ENCODE assay signal across 21 cellular contexts in the genomic region with DNA sequence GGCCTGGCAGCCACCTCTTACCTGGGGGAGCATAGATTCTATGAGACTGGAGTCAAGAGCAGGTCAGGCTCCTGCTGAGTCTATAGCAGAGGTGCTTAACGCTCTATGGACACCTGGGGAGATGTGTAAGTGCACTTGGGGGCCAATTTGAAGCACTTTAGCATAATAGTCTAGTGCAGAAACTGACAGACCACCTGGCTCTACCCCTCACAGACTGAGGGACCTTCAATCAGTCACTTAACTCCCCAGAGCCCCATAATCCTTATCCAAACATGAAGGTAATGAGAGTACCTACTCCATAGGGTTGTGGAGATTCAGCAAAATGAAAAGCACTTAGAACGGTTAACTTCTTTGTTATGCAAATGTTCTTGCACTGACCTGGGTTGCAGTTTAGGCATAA.
DNase-seq lines count a peak whose midpoint lies in the region; TF ChIP-seq lines count a peak whose summit lies in the region.
"Had no signal": no experiment of that assay in that cellular context is flagged by ENCODE, and none has a peak within 500 bp of the region (broad histone marks: within the 10 kb centered on the region; RNA-seq: fewer than 3 reads in every experiment).

No MANE protein-coding gene starts in this region.

- no peak for TF ChIP-seq POLR2A in esophagus muscularis mucosa (IDR thresholded peaks at IDR 0.05; ENCODE audit: low read depth)

- peaks cover 0 to 7% (median 0%) of the 10 kb centered on the region in 4 donors for H3K4me1 ChIP-seq in esophagus muscularis mucosa
- H3K4me1 ChIP-seq: tibial nerve had no signal

- H3K4me3 Mint-ChIP-seq in activated CD4-positive, alpha-beta T cell treated with anti-CD3 and anti-CD28 coated beads, Interleukin-2, amount 10 ng/mL, durations not matched to agents 24 days and 14 days, result no peak overlapping the region
- no peak overlapping the region for H3K4me3 Mint-ChIP-seq in osteocyte (ENCODE audit: unreplicated experiment)
- H3K4me3 Mint-ChIP-seq: activated B cell treated with CpG ODN at 0.5 μM for 24 hours; activated CD4-positive, alpha-beta memory T cell treated with anti-CD3 and anti-CD28 coated beads for 36 hours; activated naive CD8-positive, alpha-beta T cell treated with anti-CD3 and anti-CD28 coated beads, Interleukin-2, amount 10 ng/mL, durations not matched to agents 7 days and 5 days; natural killer cell; stimulated activated naive CD8-positive, alpha-beta T cell treated with anti-CD3 and anti-CD28 coated beads, Interleukin-15, Interleukin-2, amounts not matched to agents 100 ng/mL and 50 ng/mL, for 24 hours had no signal

- peaks cover 3% of the 10 kb centered on the region for H3K36me3 Mint-ChIP-seq in activated CD4-positive, alpha-beta T cell treated with anti-CD3 and anti-CD28 coated beads, Interleukin-2, amount 10 ng/mL, durations not matched to agents 24 days and 14 days (ENCODE audit: low read depth)
- H3K36me3 Mint-ChIP-seq in osteocyte (ENCODE audit: unreplicated experiment), result no peaks in the 10 kb centered on the region
- H3K36me3 Mint-ChIP-seq: activated CD4-positive, alpha-beta memory T cell treated with anti-CD3 and anti-CD28 coated beads for 36 hours; natural killer cell had no signal

- peak; percentile 50 for DNase-seq in activated CD4-positive, alpha-beta T cell treated with anti-CD3 and anti-CD28 coated beads, Interleukin-2, amount 10 ng/mL, durations not matched to agents 24 days and 14 days
- DNase-seq in activated CD4-positive, alpha-beta T cell treated with anti-CD3 and anti-CD28 coated beads, Interleukin-2, amount 50 U/mL, for 1 hour, result no peak
- DNase-seq in NCI-H1436 treated with DMSO at 0.1 percent for 48 hours (lab: John Stamatoyannopoulos, UW), result peak; percentile 98
- DNase-seq in NCI-H345 treated with DMSO at 0.1 percent for 48 hours (lab: John Stamatoyannopoulos, UW; ENCODE audit: unreplicated experiment), result peak; percentile 98
- peak; percentile 62 for DNase-seq in osteocyte (ENCODE audit: extremely low spot score, unreplicated experiment)
- DNase-seq in esophagus muscularis mucosa (ENCODE audit: extremely low spot score), result no peak
- DNase-seq in activated CD8-positive, alpha-beta memory T cell treated with anti-CD3 and anti-CD28 coated beads for 24 hours, result no peak
- no peak for DNase-seq in activated T-cell treated with anti-CD3 and anti-CD28 coated beads, Interleukin-2, amount 50 U/mL, for 48 hours
- DNase-seq: ACHN; activated B cell treated with CpG ODN at 0.5 μM for 24 hours; activated CD4-positive, alpha-beta memory T cell treated with anti-CD3 and anti-CD28 coated beads for 36 hours; activated effector memory CD4-positive, alpha-beta T cell treated with Interleukin-2 at 50 U/mL for 16 hours; activated naive CD8-positive, alpha-beta T cell treated with anti-CD3 and anti-CD28 coated beads, Interleukin-2, amount 10 ng/mL, durations not matched to agents 7 days and 5 days; caudate nucleus; natural killer cell; NCI-H1930; SHP77 treated with DMSO at 0.1 percent for 48 hours had no signal

- H3K27ac Mint-ChIP-seq in activated CD4-positive, alpha-beta T cell treated with anti-CD3 and anti-CD28 coated beads, Interleukin-2, amount 10 ng/mL, durations not matched to agents 24 days and 14 days, result no peak overlapping the region
- H3K27ac Mint-ChIP-seq in osteocyte (ENCODE audit: unreplicated experiment), result no peak overlapping the region
- H3K27ac Mint-ChIP-seq: activated B cell treated with CpG ODN at 0.5 μM for 24 hours; activated CD4-positive, alpha-beta memory T cell treated with anti-CD3 and anti-CD28 coated beads for 36 hours; natural killer cell; stimulated activated naive CD8-positive, alpha-beta T cell treated with anti-CD3 and anti-CD28 coated beads, Interleukin-15, Interleukin-2, amounts not matched to agents 100 ng/mL and 50 ng/mL, for 24 hours had no signal

- peaks cover 3% of the 10 kb centered on the region for H3K27me3 Mint-ChIP-seq in activated CD4-positive, alpha-beta T cell treated with anti-CD3 and anti-CD28 coated beads, Interleukin-2, amount 10 ng/mL, durations not matched to agents 24 days and 14 days
- no peaks in the 10 kb centered on the region for H3K27me3 Mint-ChIP-seq in osteocyte (ENCODE audit: unreplicated experiment)
- H3K27me3 Mint-ChIP-seq: activated B cell treated with CpG ODN at 0.5 μM for 24 hours; activated CD4-positive, alpha-beta memory T cell treated with anti-CD3 and anti-CD28 coated beads for 36 hours; activated naive CD8-positive, alpha-beta T cell treated with anti-CD3 and anti-CD28 coated beads, Interleukin-2, amount 10 ng/mL, durations not matched to agents 7 days and 5 days; IgD-negative memory B cell; stimulated activated naive CD8-positive, alpha-beta T cell treated with anti-CD3 and anti-CD28 coated beads, Interleukin-15, Interleukin-2, amounts not matched to agents 100 ng/mL and 50 ng/mL, for 24 hours had no signal

- TF ChIP-seq EP300 in esophagus muscularis mucosa (IDR thresholded peaks at IDR 0.05), result no peak

- WGBS in esophagus muscularis mucosa, result 75% methylated on average over 2 of the region's 2 CpGs

- no peaks in the 10 kb centered on the region for H3K36me3 ChIP-seq in esophagus muscularis mucosa
- H3K36me3 ChIP-seq: BLaER1 treated with 17β-estradiol and CSF1 and Interleukin-3, amounts not matched to agents 10 nM and 100 nM; tibial nerve had no signal

- no peak overlapping the region for H3K4me3 ChIP-seq in esophagus muscularis mucosa
- H3K4me3 ChIP-seq: BLaER1 treated with 17β-estradiol and CSF1 and Interleukin-3, amounts not matched to agents 10 nM and 100 nM; tibial nerve had no signal

- H3K4me1 Mint-ChIP-seq in activated CD4-positive, alpha-beta T cell treated with anti-CD3 and anti-CD28 coated beads, Interleukin-2, amount 10 ng/mL, durations not matched to agents 24 days and 14 days, result peaks cover 22% of the 10 kb centered on the region
- no peaks in the 10 kb centered on the region for H3K4me1 Mint-ChIP-seq in osteocyte (ENCODE audit: unreplicated experiment)

- H3K27me3 ChIP-seq in esophagus muscularis mucosa, result no peaks in the 10 kb centered on the region
- H3K27me3 ChIP-seq: BLaER1 treated with 17β-estradiol and CSF1 and Interleukin-3, amounts not matched to agents 10 nM and 100 nM; tibial nerve had no signal

- TF ChIP-seq CTCF in osteocyte (IDR thresholded peaks at IDR 0.05) (no peak), esophagus muscularis mucosa (IDR thresholded peaks at IDR 0.05) (no peak)

- intact Hi-C loops in activated CD4-positive, alpha-beta T cell treated with anti-CD3 and anti-CD28 coated beads, Interleukin-2, amount 10 ng/mL, durations not matched to agents 24 days and 14 days (cut with micrococcal nuclease), result no loop called here
- intact Hi-C loops in esophagus muscularis mucosa (cut with DNase I), result no loop called here

- H3K27ac ChIP-seq in esophagus muscularis mucosa (replicated peaks in 1 of 4), result no peak overlapping the region
- H3K27ac ChIP-seq: BLaER1 treated with 17β-estradiol and CSF1 and Interleukin-3, amounts not matched to agents 10 nM and 100 nM; tibial nerve had no signal

- peaks cover 4% of the 10 kb centered on the region for H3K9me3 Mint-ChIP-seq in activated CD4-positive, alpha-beta T cell treated with anti-CD3 and anti-CD28 coated beads, Interleukin-2, amount 10 ng/mL, durations not matched to agents 24 days and 14 days
- H3K9me3 Mint-ChIP-seq in osteocyte (ENCODE audit: unreplicated experiment), result no peaks in the 10 kb centered on the region
- H3K9me3 Mint-ChIP-seq: activated B cell treated with CpG ODN at 0.5 μM for 24 hours; natural killer cell; stimulated activated naive CD8-positive, alpha-beta T cell treated with anti-CD3 and anti-CD28 coated beads, Interleukin-15, Interleukin-2, amounts not matched to agents 100 ng/mL and 50 ng/mL, for 24 hours had no signal

- no peaks in the 10 kb centered on the region for H3K9me3 ChIP-seq in esophagus muscularis mucosa

Comparison
In these comparisons a context has a peak if more than half of its experiments do, and no peak if none do; other contexts are left out.
1. DNase-seq: peak in activated CD4-positive, alpha-beta T cell treated with anti-CD3 and anti-CD28 coated beads, Interleukin-2, amount 10 ng/mL, durations not matched to agents 24 days and 14 days (single experiment), NCI-H1436 treated with DMSO at 0.1 percent for 48 hours (single experiment), NCI-H345 treated with DMSO at 0.1 percent for 48 hours (single experiment) and osteocyte (single experiment); none in activated CD4-positive, alpha-beta T cell treated with anti-CD3 and anti-CD28 coated beads, Interleukin-2, amount 50 U/mL, for 1 hour (single experiment), esophagus muscularis mucosa (single experiment), activated CD8-positive, alpha-beta memory T cell treated with anti-CD3 and anti-CD28 coated beads for 24 hours (single experiment) and activated T-cell treated with anti-CD3 and anti-CD28 coated beads, Interleukin-2, amount 50 U/mL, for 48 hours (0 of 2).